8 cellular contexts compared by ENCODE assay signal in genomic region chr14:92714739-92715307, GRCh38. TPM values are rescaled to one million over a fixed set of nuclear protein-coding genes. Genes with fewer than 3 reads are reported as not detected.
A peak's percentile ranks its signal among the peaks of the same experiment; 100 is the strongest.
DNase-seq lines count a peak whose midpoint lies in the region; ATAC-seq and TF ChIP-seq lines count a peak whose summit lies in the region.
"Not testable (repeated sequence)": the region's sequence is repeated elsewhere in the genome, so short reads cannot be mapped to it uniquely, and the experiment has no call there.

No MANE protein-coding gene starts in this region.

- not testable (repeated sequence) for H3K36me3 Mint-ChIP-seq in activated CD8-positive, alpha-beta T cell treated with anti-CD3 and anti-CD28 coated beads for 36 hours (ENCODE audit: low read depth); immature natural killer cell

- H3K27ac Mint-ChIP-seq in activated CD8-positive, alpha-beta T cell treated with anti-CD3 and anti-CD28 coated beads for 36 hours = not testable (repeated sequence)
- H3K27ac Mint-ChIP-seq in immature natural killer cell = peak overlapping the region in 1 of 6 donors; percentile 40

- H3K9ac ChIP-seq in OCI-LY3 (ENCODE audit: low read length) = not testable (repeated sequence)

- POLR2A ChIA-PET in activated CD8-positive, alpha-beta T cell treated with anti-CD3 and anti-CD28 coated beads for 36 hours (lab: Charles Lee) = interaction anchor here (1.1 to 1.5 kb wide), 2 partner anchors 18 to 66 kb away, joined by 3 to 4 read pairs; no protein-coding TSS in a partner anchor

- not testable (repeated sequence) for H3K4me1 ChIP-seq in OCI-LY3 (ENCODE audit: low read length); vagina

- H3K27ac ChIP-seq in OCI-LY3 (ENCODE audit: low read length); vagina: not testable (repeated sequence)

- CTCF ChIA-PET in activated CD8-positive, alpha-beta T cell treated with anti-CD3 and anti-CD28 coated beads for 36 hours (lab: Charles Lee) = interaction anchor here (0.7 to 9.3 kb wide), 14 partner anchors 9 to 206 kb away, joined by 3 to 100 read pairs (median 4); partner anchors contain the start of gene LGMN

- not testable (repeated sequence) for H3K4me3 ChIP-seq in GM12865 (ENCODE audit: low read depth, low read length); OCI-LY3 (ENCODE audit: low read length); vagina

- H2AFZ ChIP-seq in OCI-LY3 (ENCODE audit: low read depth, low read length) = not testable (repeated sequence)

- not testable (repeated sequence) for H3K36me3 ChIP-seq in OCI-LY3 (replicated peaks; ENCODE audit: low read depth, low read length)
- peaks cover 0 to 22% of the 10 kb centered on the region in 2 donors for H3K36me3 ChIP-seq in vagina

- not testable (repeated sequence) for H3K27me3 Mint-ChIP-seq in activated CD8-positive, alpha-beta T cell treated with anti-CD3 and anti-CD28 coated beads for 36 hours
- H3K27me3 Mint-ChIP-seq in immature natural killer cell (ENCODE audit: low read depth in 3 of 3) = peaks cover 2 to 27% (median 9%) of the 10 kb centered on the region in 3 donors

- not testable (repeated sequence) for H3K9me3 Mint-ChIP-seq in activated CD8-positive, alpha-beta T cell treated with anti-CD3 and anti-CD28 coated beads for 36 hours; immature natural killer cell

- not testable (repeated sequence) for H3K4me2 ChIP-seq in OCI-LY3 (ENCODE audit: low read length)

- ATAC-seq in activated CD8-positive, alpha-beta T cell treated with anti-CD3 and anti-CD28 coated beads for 36 hours = peak; percentile 93

- not testable (repeated sequence) for H3K9me3 ChIP-seq in OCI-LY3 (ENCODE audit: insufficient read depth, low read length); vagina

- H3K27me3 ChIP-seq in OCI-LY3 (ENCODE audit: low read depth, low read length); vagina: not testable (repeated sequence)

- H3K79me2 ChIP-seq in OCI-LY3 (ENCODE audit: low read length) = not testable (repeated sequence)

- not testable (repeated sequence) for TF ChIP-seq POLR2A in vagina (IDR thresholded peaks at IDR 0.05)

- intact Hi-C loops in activated CD8-positive, alpha-beta T cell treated with anti-CD3 and anti-CD28 coated beads for 36 hours (cut with micrococcal nuclease) = loop anchor here (1.0 kb wide), 1 partner anchor 68 kb away; no protein-coding TSS in a partner anchor
- intact Hi-C loops in vagina (cut with DNase I) = loop anchor here (10.0 kb wide), 1 partner anchor 70 kb away; no protein-coding TSS in a partner anchor

- H3K4me3 Mint-ChIP-seq in activated CD8-positive, alpha-beta T cell treated with anti-CD3 and anti-CD28 coated beads for 36 hours; immature natural killer cell: not testable (repeated sequence)

- peak; percentile 84 for DNase-seq in GM12865 (ENCODE audit: low read depth)
- DNase-seq in LHCN-M2 (ENCODE audit: low read depth) = peak; percentile 54
- peak; percentile 95 for DNase-seq in activated CD8-positive, alpha-beta T cell treated with anti-CD3 and anti-CD28 coated beads for 36 hours
- DNase-seq in cerebellar cortex (ENCODE audit: low spot score) = peak; percentile 46
- DNase-seq in immature natural killer cell = peak; percentile 67 to 75 (median 69)
- DNase-seq in smooth muscle cell of the brain vasculature (ENCODE audit: low read depth, low spot score) = peak; percentile 24
- not testable (repeated sequence) for DNase-seq in vagina (ENCODE audit: extremely low spot score in 2 of 2)

- H4K20me1 ChIP-seq in OCI-LY3 (ENCODE audit: insufficient read depth, low read length) = not testable (repeated sequence)

- H3K4me1 Mint-ChIP-seq in activated CD8-positive, alpha-beta T cell treated with anti-CD3 and anti-CD28 coated beads for 36 hours (ENCODE audit: low read depth) = not testable (repeated sequence)
- peaks cover 16 to 28% of the 10 kb centered on the region in 2 donors for H3K4me1 Mint-ChIP-seq in immature natural killer cell

- TF ChIP-seq CTCF in GM12865 (IDR thresholded peaks at IDR 0.05; ENCODE audit: insufficient read depth, low read depth, low read length, missing control alignments) (peak; percentile 79), OCI-LY3 (IDR thresholded peaks at IDR 0.05; ENCODE audit: low read depth, low read length) (peak; percentile 85), vagina (IDR thresholded peaks at IDR 0.05) (peak; percentile 32 to 61 (median 33))
- TF ChIP-seq CTCF in activated CD8-positive, alpha-beta T cell treated with anti-CD3 and anti-CD28 coated beads for 36 hours (IDR thresholded peaks at IDR 0.05) = peak; percentile 79

RNA-seq across cellular contexts. Expression of gene LGMN, which starts 33.6 kb away (rescaled TPM):
- total RNA-seq in LHCN-M2 (2014; rRNA removed) = 3.3 and 3.8 TPM in 2 replicates
- polyA plus RNA-seq in LHCN-M2 (2012) = 5.5 TPM
- total RNA-seq in activated CD8-positive, alpha-beta T cell treated with anti-CD3 and anti-CD28 coated beads for 36 hours = 1 to 10 TPM; 2.1 to 2.3 TPM
- polyA plus RNA-seq in immature natural killer cell = 1 to 10 TPM; 1.7 to 7.4 (median 2.9) TPM
- total RNA-seq in vagina = 61.6 TPM

Comparison
In these comparisons a context has a peak if more than half of its experiments do, and no peak if none do; other contexts are left out.
1. CTCF ChIP-seq: peak in every context shown above with its lines; median percentile 85 in OCI-LY3; 79 in GM12865; 79 in activated CD8-positive, alpha-beta T cell treated with anti-CD3 and anti-CD28 coated beads for 36 hours; 33 in vagina.
2. RNA of gene LGMN, which starts 33.6 kb away (total RNA-seq): 61.6 TPM in vagina (single experiment); 3.3 to 3.8 TPM in LHCN-M2 and 2.1 to 2.3 TPM in activated CD8-positive, alpha-beta T cell treated with anti-CD3 and anti-CD28 coated beads for 36 hours; every median in the first group is over 10 times any median in the second.